Comparison of ENCODE assay signal across 1 cellular context in the genomic region with DNA sequence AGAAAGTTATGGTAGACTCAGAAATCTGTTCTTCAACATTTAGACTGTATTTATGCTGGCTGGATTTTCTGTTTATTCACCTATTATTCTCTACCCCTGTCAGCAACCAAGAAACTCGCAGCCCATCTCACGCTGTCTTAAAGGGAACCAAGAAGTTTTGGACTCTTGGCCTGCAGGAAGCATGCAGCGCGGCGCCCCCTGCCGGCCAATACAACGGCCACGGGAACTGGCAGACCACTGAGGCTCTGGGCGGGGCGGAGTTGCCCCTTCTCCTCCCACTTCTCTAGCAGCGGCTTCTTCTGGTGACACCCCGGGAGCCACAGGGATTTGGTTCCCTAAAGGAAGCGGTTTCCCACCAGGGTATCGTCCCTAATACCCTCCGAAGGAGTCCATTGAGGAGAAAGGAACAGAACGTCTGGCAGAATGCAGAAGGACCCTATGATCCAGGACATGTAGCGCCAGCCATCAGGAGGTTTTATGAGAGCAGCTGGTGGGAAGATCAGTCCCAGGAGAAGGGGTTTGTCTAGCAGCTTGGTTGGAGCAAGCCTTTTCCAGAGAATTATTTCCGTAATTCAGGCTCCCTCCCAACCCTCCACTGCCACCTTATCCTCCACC.
TF ChIP-seq lines count a peak whose summit lies in the region.

No MANE protein-coding gene starts in this region.

TF ChIP-seq in IMR-90, 13 proteins besides CTCF, POLR2A, EP300 and RAD21:
- no peak for TF ChIP-seq MXI1 (IDR thresholded peaks at IDR 0.05; ENCODE audit: borderline replicate concordance, low read depth, low read length)
- TF ChIP-seq CHD1 (IDR thresholded peaks at IDR 0.05; ENCODE audit: low read depth, low read length), result no peak
- TF ChIP-seq BHLHE40 (IDR thresholded peaks at IDR 0.05; ENCODE audit: low read depth, low read length), result no peak
- TF ChIP-seq MAFK (IDR thresholded peaks at IDR 0.05; ENCODE audit: low read depth, low read length), result no peak
- TF ChIP-seq RCOR1 (IDR thresholded peaks at IDR 0.05; ENCODE audit: insufficient replicate concordance, low read length), result no peak
- TF ChIP-seq, protein P1, sequence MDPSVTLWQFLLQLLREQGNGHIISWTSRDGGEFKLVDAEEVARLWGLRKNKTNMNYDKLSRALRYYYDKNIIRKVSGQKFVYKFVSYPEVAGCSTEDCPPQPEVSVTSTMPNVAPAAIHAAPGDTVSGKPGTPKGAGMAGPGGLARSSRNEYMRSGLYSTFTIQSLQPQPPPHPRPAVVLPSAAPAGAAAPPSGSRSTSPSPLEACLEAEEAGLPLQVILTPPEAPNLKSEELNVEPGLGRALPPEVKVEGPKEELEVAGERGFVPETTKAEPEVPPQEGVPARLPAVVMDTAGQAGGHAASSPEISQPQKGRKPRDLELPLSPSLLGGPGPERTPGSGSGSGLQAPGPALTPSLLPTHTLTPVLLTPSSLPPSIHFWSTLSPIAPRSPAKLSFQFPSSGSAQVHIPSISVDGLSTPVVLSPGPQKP (IDR thresholded peaks at IDR 0.05; ENCODE audit: borderline replicate concordance, low read depth, low read length), result no peak
- TF ChIP-seq FOS (IDR thresholded peaks at IDR 0.05; ENCODE audit: low read depth, low read length), result no peak
- no peak for TF ChIP-seq NFE2L2 (IDR thresholded peaks at IDR 0.05; ENCODE audit: low read depth, low read length)
- no peak for TF ChIP-seq SMC3 (IDR thresholded peaks at IDR 0.05; ENCODE audit: low read depth, low read length)
- no peak for TF ChIP-seq CEBPB (IDR thresholded peaks at IDR 0.05; ENCODE audit: low read depth, low read length)
- no peak for TF ChIP-seq RFX5 (IDR thresholded peaks at IDR 0.05; ENCODE audit: low read depth, low read length)
- TF ChIP-seq MAZ (IDR thresholded peaks at IDR 0.05; ENCODE audit: borderline replicate concordance, low read depth, low read length), result no peak
- TF ChIP-seq, protein P2, sequence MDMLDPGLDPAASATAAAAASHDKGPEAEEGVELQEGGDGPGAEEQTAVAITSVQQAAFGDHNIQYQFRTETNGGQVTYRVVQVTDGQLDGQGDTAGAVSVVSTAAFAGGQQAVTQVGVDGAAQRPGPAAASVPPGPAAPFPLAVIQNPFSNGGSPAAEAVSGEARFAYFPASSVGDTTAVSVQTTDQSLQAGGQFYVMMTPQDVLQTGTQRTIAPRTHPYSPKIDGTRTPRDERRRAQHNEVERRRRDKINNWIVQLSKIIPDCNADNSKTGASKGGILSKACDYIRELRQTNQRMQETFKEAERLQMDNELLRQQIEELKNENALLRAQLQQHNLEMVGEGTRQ (IDR thresholded peaks at IDR 0.05; ENCODE audit: low read depth, low read length), result no peak
